In the genomic region with DNA sequence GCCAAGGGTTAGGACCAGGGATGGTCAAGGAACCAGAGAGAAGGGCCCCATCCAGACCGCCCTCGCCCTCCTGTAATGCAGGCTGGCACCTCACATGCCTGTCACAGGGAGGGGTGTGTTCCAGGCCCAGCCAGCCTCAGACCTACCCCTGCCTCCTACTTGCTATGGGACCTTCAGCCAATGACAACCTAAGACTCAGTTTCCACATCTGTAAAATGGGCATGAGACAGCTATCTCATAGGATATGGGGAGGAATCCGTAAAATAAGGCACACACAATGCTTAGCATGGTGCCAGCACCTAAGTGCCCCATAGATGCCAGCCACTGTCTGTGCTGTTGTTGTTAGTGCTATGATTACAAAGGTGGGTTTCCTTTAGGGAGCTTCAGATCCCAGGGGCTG, we compare ENCODE assay signal across 23 cellular contexts. TPM values are rescaled to one million over a fixed set of nuclear protein-coding genes. Genes with fewer than 3 reads are reported as not detected.
"Had no signal": no experiment of that assay in that cellular context is flagged by ENCODE, and none has a peak within 500 bp of the region (broad histone marks: within the 10 kb centered on the region; RNA-seq: fewer than 3 reads in every experiment).

No MANE protein-coding gene starts in this region.

- H3K4me3 ChIP-seq: coronary artery, lung, neural progenitor cell, psoas muscle, stomach, testis, tibial artery had no signal

- H3K27me3 Mint-ChIP-seq: type B pancreatic cell had no signal

- H3K9me3 ChIP-seq: psoas muscle, stomach, testis, tibial artery had no signal

- H3K4me1 ChIP-seq: neural progenitor cell, psoas muscle, stomach, testis, tibial artery had no signal

- H3K9ac ChIP-seq: neural progenitor cell had no signal

- H3K4me1 Mint-ChIP-seq: memory B cell, natural killer cell had no signal

- H2AFZ ChIP-seq: neural progenitor cell had no signal

- H3K9me3 Mint-ChIP-seq: memory B cell, natural killer cell, neural progenitor cell, type B pancreatic cell had no signal

- DNase-seq: dermis blood vessel endothelial cell; effector memory CD4-positive, alpha-beta T cell; head of caudate nucleus; natural killer cell; nucleus accumbens; posterior cingulate gyrus; psoas muscle; small intestine; stimulated activated CD4-positive, alpha-beta T cell treated with anti-CD3 and anti-CD28 coated beads, Interleukin-15, amount 100 ng/mL, for 24 hours; stimulated activated CD4-positive, alpha-beta T cell treated with anti-CD3 and anti-CD28 coated beads, Interleukin-2, amount 100 ng/mL, for 48 hours; stimulated activated naive CD4-positive, alpha-beta T cell treated with Interleukin-2 at 50 U/mL for 16 hours; stomach; testis; tibial artery had no signal

- H3K27me3 ChIP-seq: neural progenitor cell, testis had no signal

- H3K4me2 ChIP-seq: neural progenitor cell had no signal

- ATAC-seq: natural killer cell, psoas muscle, right cardiac atrium had no signal

- H3K36me3 Mint-ChIP-seq: memory B cell, natural killer cell, neural progenitor cell, type B pancreatic cell had no signal

- H3K27ac Mint-ChIP-seq: memory B cell, natural killer cell, neural progenitor cell, type B pancreatic cell had no signal

- H3K27ac ChIP-seq: coronary artery, neural progenitor cell, psoas muscle, stomach, testis, tibial artery had no signal

- H3K36me3 ChIP-seq: neural progenitor cell, stomach, tibial artery had no signal

- H3K4me3 Mint-ChIP-seq: memory B cell, natural killer cell, type B pancreatic cell had no signal

RNA-seq across cellular contexts. Expression of gene KIF17, which starts 7.9 kb away (rescaled TPM):
- total RNA-seq: natural killer cell had no signal

RNA-seq across cellular contexts. Expression of gene SH2D5, which starts 22.6 kb away (rescaled TPM):
- total RNA-seq: mononuclear cell, natural killer cell, subcutaneous adipose tissue had no signal
- polyA plus RNA-seq: liver had no signal
